ENCODE assay signal across 10 cellular contexts in the genomic region with DNA sequence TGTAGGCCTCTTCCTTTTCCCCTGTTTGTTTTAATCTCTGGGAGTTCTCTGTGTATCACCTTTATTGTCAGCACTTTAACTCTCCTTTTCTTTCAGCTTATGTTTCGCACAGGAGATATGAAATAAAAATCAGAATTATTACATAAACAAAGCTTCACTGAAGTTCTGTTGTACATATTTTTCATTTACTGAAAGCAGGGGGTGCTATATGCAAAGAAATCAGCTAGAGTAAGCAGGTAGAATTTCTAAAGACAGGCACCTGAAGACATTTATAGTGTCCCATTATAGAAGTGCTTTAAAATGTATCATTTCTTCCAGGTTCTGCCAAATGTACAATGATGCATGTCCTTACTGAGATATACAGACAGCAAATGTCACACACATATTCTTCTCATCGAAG.
DNase-seq lines count a peak whose midpoint lies in the region; ATAC-seq and TF ChIP-seq lines count a peak whose summit lies in the region.
"Had no signal": no experiment of that assay in that cellular context is flagged by ENCODE, and none has a peak within 500 bp of the region (broad histone marks: within the 10 kb centered on the region; RNA-seq: fewer than 3 reads in every experiment).

No MANE protein-coding gene starts in this region.

- no peaks in the 10 kb centered on the region for H3K27me3 Mint-ChIP-seq in activated CD8-positive, alpha-beta T cell treated with anti-CD3 and anti-CD28 coated beads for 36 hours

- H2BK5ac ChIP-seq in mesendoderm (ENCODE audit: low read length) = no peak overlapping the region

- H3K4me1 Mint-ChIP-seq in activated CD8-positive, alpha-beta T cell treated with anti-CD3 and anti-CD28 coated beads for 36 hours (ENCODE audit: low read depth) = no peaks in the 10 kb centered on the region

- no peak overlapping the region for H3K27ac ChIP-seq in mesendoderm (ENCODE audit: low read depth, low read length)
- H3K27ac ChIP-seq: ovary had no signal

- H3K4me3 Mint-ChIP-seq in activated CD8-positive, alpha-beta T cell treated with anti-CD3 and anti-CD28 coated beads for 36 hours = no peak overlapping the region

- WGBS in mesendoderm (ENCODE audit: extremely low coverage, insufficient coverage, low lambda C conversion rate) = no CpG with 5 or more reads among the region's 2 CpGs

- no peak overlapping the region for H3K23ac ChIP-seq in mesendoderm (ENCODE audit: low read length)

- intact Hi-C loops in activated CD8-positive, alpha-beta T cell treated with anti-CD3 and anti-CD28 coated beads for 36 hours (cut with micrococcal nuclease) = no loop called here

- peak; percentile 10 for DNase-seq in H4 (ENCODE audit: low spot score)
- peak; percentile 14 for DNase-seq in NCI-H2196 treated with DMSO at 0.1 percent for 48 hours (lab: John Stamatoyannopoulos, UW; ENCODE audit: unreplicated experiment)
- DNase-seq in adipocyte (ENCODE audit: low read depth) = peak; percentile 37
- peak; percentile 16 for DNase-seq in mesendoderm
- DNase-seq in DMS114 treated with DMSO at 0.1 percent for 48 hours (lab: John Stamatoyannopoulos, UW; ENCODE audit: unreplicated experiment) = no peak
- DNase-seq in activated CD8-positive, alpha-beta T cell treated with anti-CD3 and anti-CD28 coated beads for 36 hours = no peak
- DNase-seq: ovary, SW 1271 had no signal

- H3K9ac ChIP-seq in adipocyte (ENCODE audit: low read length) (no peak overlapping the region), mesendoderm (ENCODE audit: low read length) (no peak overlapping the region)

- H3K4ac ChIP-seq in mesendoderm (ENCODE audit: low read depth, low read length) = no peak overlapping the region

- H2BK15ac ChIP-seq in mesendoderm (replicated peaks; ENCODE audit: low read depth) = no peak overlapping the region

- H3K27me3 ChIP-seq in adipocyte (replicated peaks; ENCODE audit: control insufficient read depth, insufficient read depth, low read length) (no peaks in the 10 kb centered on the region), mesendoderm (ENCODE audit: insufficient read depth, low read length, poor library complexity) (no peaks in the 10 kb centered on the region)
- H3K27me3 ChIP-seq: ovary had no signal

- H4K5ac ChIP-seq in mesendoderm (ENCODE audit: low read length) = no peak overlapping the region

- no peak overlapping the region for H2AK5ac ChIP-seq in mesendoderm (ENCODE audit: low read length)

- H3K9me3 Mint-ChIP-seq in activated CD8-positive, alpha-beta T cell treated with anti-CD3 and anti-CD28 coated beads for 36 hours = peaks cover 1% of the 10 kb centered on the region

- H3K36me3 Mint-ChIP-seq in activated CD8-positive, alpha-beta T cell treated with anti-CD3 and anti-CD28 coated beads for 36 hours (ENCODE audit: low read depth) = no peaks in the 10 kb centered on the region

- no peak overlapping the region for H2BK120ac ChIP-seq in mesendoderm (ENCODE audit: low read depth, low read length)

- no peaks in the 10 kb centered on the region for H3K36me3 ChIP-seq in adipocyte (ENCODE audit: control insufficient read depth, insufficient read depth, low read length, severe bottlenecking)
- no peaks in the 10 kb centered on the region for H3K36me3 ChIP-seq in mesendoderm (ENCODE audit: control insufficient read depth, insufficient read depth, low read length)
- H3K36me3 ChIP-seq: ovary had no signal

- ATAC-seq in GM18517 (IDR thresholded peaks at IDR 0.05; ENCODE audit: unreplicated experiment) (no peak), HG02610 (IDR thresholded peaks at IDR 0.05; ENCODE audit: unreplicated experiment) (no peak)
- ATAC-seq in activated CD8-positive, alpha-beta T cell treated with anti-CD3 and anti-CD28 coated beads for 36 hours = no peak

- no peaks in the 10 kb centered on the region for H3K79me1 ChIP-seq in mesendoderm (ENCODE audit: low read length)

- no peak overlapping the region for H3K56ac ChIP-seq in mesendoderm (ENCODE audit: low read length)

- no peak for TF ChIP-seq CTCF in activated CD8-positive, alpha-beta T cell treated with anti-CD3 and anti-CD28 coated beads for 36 hours (IDR thresholded peaks at IDR 0.05)

- H3K4me3 ChIP-seq in adipocyte (ENCODE audit: low read length) (no peak overlapping the region), mesendoderm (ENCODE audit: low read length) (no peak overlapping the region)
- H3K4me3 ChIP-seq: ovary had no signal

- no peak overlapping the region for H3K27ac Mint-ChIP-seq in activated CD8-positive, alpha-beta T cell treated with anti-CD3 and anti-CD28 coated beads for 36 hours

- H3K4me2 ChIP-seq in mesendoderm (ENCODE audit: low read length) = no peak overlapping the region

- no peak overlapping the region for H4K8ac ChIP-seq in mesendoderm (ENCODE audit: low read depth, low read length)

- H3K18ac ChIP-seq in mesendoderm (ENCODE audit: low read length) = no peak overlapping the region

- CTCF ChIA-PET in activated CD8-positive, alpha-beta T cell treated with anti-CD3 and anti-CD28 coated beads for 36 hours (lab: Charles Lee) = no interaction called here

- H3K9me3 ChIP-seq in adipocyte (ENCODE audit: control insufficient read depth, low read length) = no peaks in the 10 kb centered on the region
- H3K9me3 ChIP-seq: ovary had no signal

- H3K4me1 ChIP-seq in adipocyte (ENCODE audit: control insufficient read depth, insufficient read depth, low read length) (no peaks in the 10 kb centered on the region), mesendoderm (ENCODE audit: control insufficient read depth, low read depth, low read length) (peaks cover 3% of the 10 kb centered on the region)

- H3K79me2 ChIP-seq in mesendoderm (ENCODE audit: control insufficient read depth, insufficient read depth, low read length) = no peaks in the 10 kb centered on the region

- POLR2A ChIA-PET in activated CD8-positive, alpha-beta T cell treated with anti-CD3 and anti-CD28 coated beads for 36 hours (lab: Charles Lee) = no interaction called here

Comparison
In these comparisons a context has a peak if more than half of its experiments do, and no peak if none do; other contexts are left out.
1. DNase-seq: peak in H4 (single experiment), NCI-H2196 treated with DMSO at 0.1 percent for 48 hours (single experiment), adipocyte (single experiment) and mesendoderm (single experiment); none in DMS114 treated with DMSO at 0.1 percent for 48 hours (single experiment) and activated CD8-positive, alpha-beta T cell treated with anti-CD3 and anti-CD28 coated beads for 36 hours (single experiment).